ENCODE assay signal across 8 cellular contexts in genomic region chr13:26529441-26529840, GRCh38. TPM values are rescaled to one million over a fixed set of nuclear protein-coding genes. Genes with fewer than 3 reads are reported as not detected.
DNase-seq lines count a peak whose midpoint lies in the region; ATAC-seq and TF ChIP-seq lines count a peak whose summit lies in the region.

No MANE protein-coding gene starts in this region.

- DNase-seq in AG04450 (ENCODE audit: low read depth, low spot score) (peak; percentile 26), HFF-Myc (ENCODE audit: extremely low read depth, low read depth) (peak; percentile 30), WERI-Rb-1 (peak; percentile 83), iPS DF 6.9 (ENCODE audit: low read depth, low spot score) (peak; percentile 33), sciatic nerve (ENCODE audit: low spot score) (no peak), NCI-H345 (lab: John Stamatoyannopoulos, UW) (no peak), NCI-H1092 treated with DMSO at 0.1 percent for 48 hours (lab: John Stamatoyannopoulos, UW) (no peak), mesenteric fat pad (ENCODE audit: low spot score) (no peak)

- intact Hi-C loops in sciatic nerve (cut with DNase I): no loop called here

- H3K4me3 ChIP-seq in AG04450 (ENCODE audit: low read depth, low read length) (no peak overlapping the region), HFF-Myc (replicated peaks; ENCODE audit: low read depth, low read length) (no peak overlapping the region), WERI-Rb-1 (ENCODE audit: low read depth, low read length) (peak overlapping the region; percentile 1), iPS DF 6.9 (ENCODE audit: low read length) (no peak overlapping the region)

- H3K27ac ChIP-seq in AG04450 (ENCODE audit: low read depth, low read length): no peak overlapping the region
- H3K27ac ChIP-seq in WERI-Rb-1: peak overlapping the region; percentile 47
- H3K27ac ChIP-seq in iPS DF 6.9 (ENCODE audit: low read length): no peak overlapping the region

- ATAC-seq in sciatic nerve: no peak

- CTCF ChIA-PET in AG04450 (lab: Charles Lee): interaction anchor here (0.8 to 2.4 kb wide), 5 partner anchors 26 to 345 kb away, joined by 3 to 11 read pairs (median 5); no protein-coding TSS in a partner anchor

- POLR2A ChIA-PET in AG04450 (lab: Yijun Ruan, JAX): no interaction called here

- H3K4me1 ChIP-seq in iPS DF 6.9 (ENCODE audit: control insufficient read depth, insufficient read depth, low read length): no peaks in the 10 kb centered on the region; the same call in 1 of the 2 replicates

- H3K27me3 ChIP-seq in AG04450 (ENCODE audit: control insufficient read depth, insufficient read depth, low read length) (no peaks in the 10 kb centered on the region), WERI-Rb-1 (ENCODE audit: insufficient read depth, low read depth, severe bottlenecking) (no peaks in the 10 kb centered on the region), iPS DF 6.9 (ENCODE audit: control insufficient read depth, insufficient read depth, low read length) (no peaks in the 10 kb centered on the region)

- no CpG with 5 or more reads among the region's 6 CpGs for WGBS in iPS DF 6.9 (ENCODE audit: insufficient coverage, insufficient read length)

- H3K36me3 ChIP-seq in WERI-Rb-1 (no peaks in the 10 kb centered on the region), iPS DF 6.9 (ENCODE audit: control insufficient read depth, insufficient read depth, low read length) (no peaks in the 10 kb centered on the region)

- H3K9me3 ChIP-seq in AG04450 (ENCODE audit: control insufficient read depth, insufficient read depth, low read length) (no peaks in the 10 kb centered on the region), WERI-Rb-1 (ENCODE audit: severe bottlenecking) (no peaks in the 10 kb centered on the region), iPS DF 6.9 (ENCODE audit: control insufficient read depth, insufficient read depth, low read length) (no peaks in the 10 kb centered on the region)

- no peak for TF ChIP-seq CTCF in AG04450 (IDR thresholded peaks at IDR 0.05; ENCODE audit: low read depth, low read length)
- no peak for TF ChIP-seq CTCF in HFF-Myc (IDR thresholded peaks at IDR 0.05; ENCODE audit: low read depth, low read length, missing control alignments)
- TF ChIP-seq CTCF in WERI-Rb-1 (IDR thresholded peaks at IDR 0.05; ENCODE audit: low read depth, low read length): no peak

RNA-seq across cellular contexts. Expression of gene WASF3, which starts 28.0 kb away (rescaled TPM):
- 8.3 and 11.3 TPM in 2 replicates for polyA plus RNA-seq in AG04450 (2011; rRNA removed)
- 3.3 and 4.0 TPM in 2 replicates for polyA minus RNA-seq in AG04450 (2011; rRNA and poly(A)+ RNA removed)
- total RNA-seq in sciatic nerve (33.3 TPM), mesenteric fat pad (136 TPM)

Comparison
In these comparisons a context has a peak if more than half of its experiments do, and no peak if none do; other contexts are left out.
1. DNase-seq: peak in AG04450 (single experiment), HFF-Myc (single experiment), WERI-Rb-1 (single experiment) and iPS DF 6.9 (single experiment); none in sciatic nerve (single experiment), NCI-H345 (single experiment), NCI-H1092 treated with DMSO at 0.1 percent for 48 hours (single experiment) and mesenteric fat pad (single experiment).